Comparison of ENCODE assay signal across 15 cellular contexts in the genomic region with DNA sequence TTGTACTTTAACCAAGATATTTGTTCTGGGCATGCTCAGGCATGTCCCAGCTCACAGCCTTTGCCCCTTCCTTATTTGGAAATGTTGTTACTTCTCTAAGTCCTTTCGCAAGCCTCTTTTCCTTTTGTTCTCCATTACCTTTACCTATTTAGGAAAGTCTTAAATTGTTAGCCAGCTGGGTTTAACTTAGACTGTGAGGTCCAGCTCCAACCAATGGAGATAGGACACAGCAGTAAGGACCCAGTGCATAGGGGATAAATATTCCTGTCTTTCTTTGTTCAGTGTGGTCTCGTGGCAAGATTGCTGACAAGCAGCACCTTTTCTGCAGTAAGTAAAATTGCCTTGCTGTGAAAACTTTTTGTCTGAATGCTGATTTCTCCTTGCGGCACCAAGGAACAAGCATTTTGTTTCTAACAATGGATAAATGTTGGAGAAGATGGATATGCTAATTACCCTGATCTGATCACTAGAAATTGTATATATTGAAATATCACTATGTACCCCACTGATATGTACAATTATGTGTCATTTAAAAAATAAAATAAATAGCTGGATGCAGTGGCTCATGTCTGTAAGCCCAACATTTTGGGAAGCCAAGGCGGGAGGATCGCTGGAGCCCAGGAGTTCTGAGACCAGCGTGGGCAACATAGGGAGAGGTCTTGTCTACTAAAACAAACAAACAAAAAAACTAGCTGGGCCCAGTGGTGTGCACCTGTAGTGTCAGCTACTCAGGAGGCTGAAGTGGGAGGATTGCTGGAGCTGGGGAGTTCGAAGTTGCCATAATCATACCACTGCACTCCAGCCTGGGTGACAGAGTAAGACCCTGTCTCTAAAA. TPM values are rescaled to one million over a fixed set of nuclear protein-coding genes. Genes with fewer than 3 reads are reported as not detected.
DNase-seq lines count a peak whose midpoint lies in the region; ATAC-seq and TF ChIP-seq lines count a peak whose summit lies in the region.
"Had no signal": no experiment of that assay in that cellular context is flagged by ENCODE, and none has a peak within 500 bp of the region (broad histone marks: within the 10 kb centered on the region; RNA-seq: fewer than 3 reads in every experiment).

No MANE protein-coding gene starts in this region.

- peaks cover 14% of the 10 kb centered on the region for H3K9me3 Mint-ChIP-seq in activated naive CD4-positive, alpha-beta T cell treated with anti-CD3 and anti-CD28 coated beads for 36 hours
- peaks cover 8% of the 10 kb centered on the region for H3K9me3 Mint-ChIP-seq in stimulated activated effector memory CD8-positive, alpha-beta T cell treated with anti-CD3 and anti-CD28 coated beads, Interleukin-12 subunit alpha, Interleukin-12 subunit beta, amount 100 ng/mL, for 72 hours
- peaks cover 12% of the 10 kb centered on the region for H3K9me3 Mint-ChIP-seq in mesothelial cell of epicardium

- no peaks in the 10 kb centered on the region for H3K27me3 Mint-ChIP-seq in activated naive CD4-positive, alpha-beta T cell treated with anti-CD3 and anti-CD28 coated beads for 36 hours (ENCODE audit: low read depth)
- H3K27me3 Mint-ChIP-seq in mesothelial cell of epicardium (ENCODE audit: low read depth): no peaks in the 10 kb centered on the region

- CTCF ChIA-PET in activated naive CD4-positive, alpha-beta T cell treated with anti-CD3 and anti-CD28 coated beads for 36 hours (lab: Charles Lee): no interaction called here

- H3K4me1 Mint-ChIP-seq in activated naive CD4-positive, alpha-beta T cell treated with anti-CD3 and anti-CD28 coated beads for 36 hours (ENCODE audit: low read depth): no peaks in the 10 kb centered on the region
- no peaks in the 10 kb centered on the region for H3K4me1 Mint-ChIP-seq in stimulated activated effector memory CD8-positive, alpha-beta T cell treated with anti-CD3 and anti-CD28 coated beads, Interleukin-12 subunit alpha, Interleukin-12 subunit beta, amount 100 ng/mL, for 72 hours
- H3K4me1 Mint-ChIP-seq in mesothelial cell of epicardium: peaks cover 5% of the 10 kb centered on the region

- peaks cover 14% of the 10 kb centered on the region for H3K36me3 Mint-ChIP-seq in activated naive CD4-positive, alpha-beta T cell treated with anti-CD3 and anti-CD28 coated beads for 36 hours (ENCODE audit: low read depth)
- H3K36me3 Mint-ChIP-seq in stimulated activated effector memory CD8-positive, alpha-beta T cell treated with anti-CD3 and anti-CD28 coated beads, Interleukin-12 subunit alpha, Interleukin-12 subunit beta, amount 100 ng/mL, for 72 hours: peaks cover 4% of the 10 kb centered on the region
- H3K36me3 Mint-ChIP-seq in mesothelial cell of epicardium: peaks cover 15% of the 10 kb centered on the region

- H3K4me3 Mint-ChIP-seq in activated naive CD4-positive, alpha-beta T cell treated with anti-CD3 and anti-CD28 coated beads for 36 hours: no peak overlapping the region
- no peak overlapping the region for H3K4me3 Mint-ChIP-seq in stimulated activated effector memory CD8-positive, alpha-beta T cell treated with anti-CD3 and anti-CD28 coated beads, Interleukin-12 subunit alpha, Interleukin-12 subunit beta, amount 100 ng/mL, for 72 hours
- no peak overlapping the region for H3K4me3 Mint-ChIP-seq in mesothelial cell of epicardium

- no peak for TF ChIP-seq CTCF in mesothelial cell of epicardium (IDR thresholded peaks at IDR 0.05; ENCODE audit: unreplicated experiment)

- ATAC-seq in stimulated activated effector memory CD8-positive, alpha-beta T cell treated with anti-CD3 and anti-CD28 coated beads, Interleukin-12 subunit alpha, Interleukin-12 subunit beta, amount 100 ng/mL, for 72 hours: no peak

- no peak for DNase-seq in activated naive CD4-positive, alpha-beta T cell treated with anti-CD3 and anti-CD28 coated beads for 36 hours
- DNase-seq in activated naive CD4-positive, alpha-beta T cell (lab: John Stamatoyannopoulos, UW): no peak
- DNase-seq in SKM-1 (lab: John Stamatoyannopoulos, UW; ENCODE audit: unreplicated experiment) (peak; percentile 34), fibroblast of gingiva (ENCODE audit: low read depth) (peak; percentile 14), mesothelial cell of epicardium (ENCODE audit: low spot score in 2 of 2, unreplicated experiment in 2 of 2) (no peak), putamen (ENCODE audit: low spot score) (no peak), 8988T (no peak)
- DNase-seq in stimulated activated effector memory CD8-positive, alpha-beta T cell treated with anti-CD3 and anti-CD28 coated beads, Interleukin-12 subunit alpha, Interleukin-12 subunit beta, amount 100 ng/mL, for 72 hours (ENCODE audit: low spot score in 2 of 2): no peak
- DNase-seq: activated gamma-delta T cell, dorsolateral prefrontal cortex, left ventricle myocardium inferior, NCI-H1092, NCI-H345, sigmoid colon had no signal

- intact Hi-C loops in activated naive CD4-positive, alpha-beta T cell treated with anti-CD3 and anti-CD28 coated beads for 36 hours (cut with micrococcal nuclease): no loop called here

- peak overlapping the region; percentile 65 for H3K27ac Mint-ChIP-seq in activated naive CD4-positive, alpha-beta T cell treated with anti-CD3 and anti-CD28 coated beads for 36 hours
- peak overlapping the region; percentile 18 for H3K27ac Mint-ChIP-seq in stimulated activated effector memory CD8-positive, alpha-beta T cell treated with anti-CD3 and anti-CD28 coated beads, Interleukin-12 subunit alpha, Interleukin-12 subunit beta, amount 100 ng/mL, for 72 hours
- no peak overlapping the region for H3K27ac Mint-ChIP-seq in mesothelial cell of epicardium

RNA-seq across cellular contexts. Expression of a gene that starts 31.9 kb away (rescaled TPM):
- total RNA-seq in activated naive CD4-positive, alpha-beta T cell treated with anti-CD3 and anti-CD28 coated beads for 36 hours: 1,000 to 10,000 TPM; 1,302 to 1,352 TPM
- total RNA-seq in mesothelial cell of epicardium: 1,419 to 1,500 TPM (median 1,460 TPM) in 3 replicates

RNA-seq across cellular contexts. Expression of a gene that starts 49.2 kb away (rescaled TPM):
- under 1 TPM; 0.45 to 0.49 TPM for total RNA-seq in activated naive CD4-positive, alpha-beta T cell treated with anti-CD3 and anti-CD28 coated beads for 36 hours
- total RNA-seq in mesothelial cell of epicardium: 0.64 to 1.1 TPM (median 0.90 TPM) in 3 replicates
- total RNA-seq: activated CD8-positive, alpha-beta memory T cell treated with anti-CD3 and anti-CD28 coated beads for 36 hours had no signal

Comparison
In these comparisons a context has a peak if more than half of its experiments do, and no peak if none do; other contexts are left out.
1. DNase-seq: peak in SKM-1 (single experiment) and fibroblast of gingiva (single experiment); none in activated naive CD4-positive, alpha-beta T cell treated with anti-CD3 and anti-CD28 coated beads for 36 hours (single experiment), activated naive CD4-positive, alpha-beta T cell (0 of 4), stimulated activated effector memory CD8-positive, alpha-beta T cell treated with anti-CD3 and anti-CD28 coated beads, Interleukin-12 subunit alpha, Interleukin-12 subunit beta, amount 100 ng/mL, for 72 hours (0 of 2), mesothelial cell of epicardium (0 of 2), putamen (single experiment) and 8988T (single experiment).